ENCODE assay signal across 12 cellular contexts in the genomic region with DNA sequence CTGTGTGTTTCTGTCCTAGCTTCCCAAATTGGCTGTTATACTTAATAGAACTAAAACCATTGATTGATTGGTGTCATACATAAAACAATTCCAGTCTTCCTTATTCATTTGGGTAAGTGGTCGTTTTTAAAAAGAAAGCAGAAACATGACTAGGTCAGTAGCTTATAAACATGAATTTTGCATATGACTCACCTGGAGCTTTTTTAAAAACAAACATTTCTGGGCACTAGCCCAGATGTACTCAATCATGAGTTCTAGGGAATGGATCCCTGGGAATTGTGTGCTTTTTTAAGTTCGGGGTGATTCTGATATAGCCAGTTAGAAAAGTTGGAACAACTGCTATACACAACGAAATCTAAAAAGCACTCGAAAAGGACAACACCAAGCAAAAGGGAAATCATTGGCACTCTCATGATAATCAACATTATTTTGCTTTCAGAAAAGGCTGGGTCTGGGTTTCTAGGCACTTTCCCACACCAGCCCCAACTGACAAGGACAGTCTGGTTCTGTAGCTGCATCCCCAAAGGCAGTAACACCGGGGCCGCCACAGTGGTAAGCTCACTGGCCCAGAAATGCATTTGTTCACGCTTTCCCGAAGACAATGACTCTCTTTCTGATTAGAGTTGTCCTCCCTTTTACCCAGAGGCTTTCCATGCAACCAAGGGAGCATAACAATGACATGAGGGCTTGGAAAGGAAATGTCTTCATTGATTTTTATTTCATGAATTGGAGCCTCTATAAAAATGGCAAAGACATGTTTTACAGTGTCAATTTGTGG.
"Had no signal": no experiment of that assay in that cellular context is flagged by ENCODE, and none has a peak within 500 bp of the region (broad histone marks: within the 10 kb centered on the region; RNA-seq: fewer than 3 reads in every experiment).

No MANE protein-coding gene starts in this region.

- DNase-seq: activated CD4-positive, alpha-beta T cell treated with anti-CD3 and anti-CD28 coated beads, Interleukin-2, amount 10 ng/mL, durations not matched to agents 24 days and 14 days; activated effector memory CD4-positive, alpha-beta T cell treated with Interleukin-2 at 50 U/mL for 16 hours; amygdala; kidney glomerular epithelial cell; pancreas; stimulated activated CD4-positive, alpha-beta T cell treated with anti-CD3 and anti-CD28 coated beads, Interleukin-15, amount 100 ng/mL, for 24 hours; stimulated activated CD4-positive, alpha-beta T cell treated with anti-CD3 and anti-CD28 coated beads, Interleukin-4, amount 100 ng/mL, for 24 hours; stimulated activated naive CD8-positive, alpha-beta T cell treated with anti-CD3 and anti-CD28 coated beads, Interleukin-15, amount 100 ng/mL, for 72 hours had no signal

- H3K9me3 ChIP-seq: gastroesophageal sphincter, pancreas, thoracic aorta had no signal

- H3K27me3 ChIP-seq: gastroesophageal sphincter, pancreas had no signal

- H3K36me3 ChIP-seq: gastroesophageal sphincter, pancreas, thoracic aorta had no signal

- ATAC-seq: activated naive CD4-positive, alpha-beta T cell treated with anti-CD3 and anti-CD28 coated beads, Interleukin-2, amount 50 U/mL, for 72 hours; gastroesophageal sphincter; pancreas; stimulated activated naive CD8-positive, alpha-beta T cell treated with anti-CD3 and anti-CD28 coated beads, Interleukin-15, amount 100 ng/mL, for 72 hours; WTC11 had no signal

- H3K4me3 ChIP-seq: gastroesophageal sphincter, pancreas, thoracic aorta had no signal

- H3K27ac ChIP-seq: gastroesophageal sphincter, pancreas, thoracic aorta had no signal

- H3K4me1 ChIP-seq: gastroesophageal sphincter, pancreas had no signal
